In the genomic region with DNA sequence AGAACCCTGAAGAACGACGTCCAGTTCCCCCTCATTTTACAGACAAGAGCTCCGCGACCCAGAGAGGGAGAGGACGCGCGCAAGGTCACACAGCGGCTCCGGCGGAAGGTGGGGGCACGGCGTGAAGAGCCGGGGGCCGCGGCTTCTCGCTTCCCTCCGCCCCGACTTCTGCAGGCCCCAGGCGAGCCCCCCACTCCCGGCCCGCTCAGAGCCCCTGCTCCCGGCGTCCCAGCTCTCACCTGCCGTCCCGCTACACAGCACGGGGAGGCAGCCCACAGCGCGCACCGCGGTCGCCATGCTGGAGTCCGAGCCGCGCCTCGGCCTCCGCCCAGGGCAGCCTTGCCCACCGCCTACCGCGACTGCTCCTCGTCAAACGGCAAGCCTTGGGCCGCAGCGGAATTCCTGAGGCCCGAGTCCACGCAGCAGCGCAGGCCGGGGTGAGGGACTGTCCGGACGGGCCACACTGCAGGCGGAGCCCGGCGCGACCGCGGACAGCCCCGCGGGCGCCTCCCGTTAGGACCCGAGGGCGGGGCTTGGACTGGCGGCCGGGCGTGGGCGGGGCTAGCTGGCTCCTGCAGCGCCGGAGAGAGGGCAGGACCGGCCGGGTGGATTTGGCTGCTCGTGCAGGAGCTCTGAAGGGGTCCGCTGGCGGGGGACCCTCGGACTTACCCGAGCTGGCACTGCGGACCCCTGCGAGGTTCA, we compare ENCODE assay signal across 1 cellular context.
TF ChIP-seq lines count a peak whose summit lies in the region.

A gene (minus strand): TSS at position 314 of the 702 bp plus-strand sequence. CDS start 17 bp downstream, at position 297.

TF ChIP-seq in HepG2, 621 proteins besides CTCF, POLR2A, EP300 and RAD21 (continued from another document):
- TF ChIP-seq, protein P1, sequence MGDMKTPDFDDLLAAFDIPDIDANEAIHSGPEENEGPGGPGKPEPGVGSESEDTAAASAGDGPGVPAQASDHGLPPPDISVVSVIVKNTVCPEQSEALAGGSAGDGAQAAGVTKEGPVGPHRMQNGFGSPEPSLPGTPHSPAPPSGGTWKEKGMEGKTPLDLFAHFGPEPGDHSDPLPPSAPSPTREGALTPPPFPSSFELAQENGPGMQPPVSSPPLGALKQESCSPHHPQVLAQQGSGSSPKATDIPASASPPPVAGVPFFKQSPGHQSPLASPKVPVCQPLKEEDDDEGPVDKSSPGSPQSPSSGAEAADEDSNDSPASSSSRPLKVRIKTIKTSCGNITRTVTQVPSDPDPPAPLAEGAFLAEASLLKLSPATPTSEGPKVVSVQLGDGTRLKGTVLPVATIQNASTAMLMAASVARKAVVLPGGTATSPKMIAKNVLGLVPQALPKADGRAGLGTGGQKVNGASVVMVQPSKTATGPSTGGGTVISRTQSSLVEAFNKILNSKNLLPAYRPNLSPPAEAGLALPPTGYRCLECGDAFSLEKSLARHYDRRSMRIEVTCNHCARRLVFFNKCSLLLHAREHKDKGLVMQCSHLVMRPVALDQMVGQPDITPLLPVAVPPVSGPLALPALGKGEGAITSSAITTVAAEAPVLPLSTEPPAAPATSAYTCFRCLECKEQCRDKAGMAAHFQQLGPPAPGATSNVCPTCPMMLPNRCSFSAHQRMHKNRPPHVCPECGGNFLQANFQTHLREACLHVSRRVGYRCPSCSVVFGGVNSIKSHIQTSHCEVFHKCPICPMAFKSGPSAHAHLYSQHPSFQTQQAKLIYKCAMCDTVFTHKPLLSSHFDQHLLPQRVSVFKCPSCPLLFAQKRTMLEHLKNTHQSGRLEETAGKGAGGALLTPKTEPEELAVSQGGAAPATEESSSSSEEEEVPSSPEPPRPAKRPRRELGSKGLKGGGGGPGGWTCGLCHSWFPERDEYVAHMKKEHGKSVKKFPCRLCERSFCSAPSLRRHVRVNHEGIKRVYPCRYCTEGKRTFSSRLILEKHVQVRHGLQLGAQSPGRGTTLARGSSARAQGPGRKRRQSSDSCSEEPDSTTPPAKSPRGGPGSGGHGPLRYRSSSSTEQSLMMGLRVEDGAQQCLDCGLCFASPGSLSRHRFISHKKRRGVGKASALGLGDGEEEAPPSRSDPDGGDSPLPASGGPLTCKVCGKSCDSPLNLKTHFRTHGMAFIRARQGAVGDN (CRISPR knock-in tag; IDR thresholded peaks at IDR 0.05) = peak; percentile 96
- TF ChIP-seq ZNF556 (CRISPR knock-in tag; IDR thresholded peaks at IDR 0.05; ENCODE audit: borderline replicate concordance) (no peak; the same call in 1 of the 2 replicates), KLF6 (CRISPR knock-in tag; IDR thresholded peaks at IDR 0.05) (peak; percentile 85; the same call in 1 of the 2 replicates), TOPORS (CRISPR knock-in tag; IDR thresholded peaks at IDR 0.05) (peak; percentile 91)
- TF ChIP-seq, protein P2, sequence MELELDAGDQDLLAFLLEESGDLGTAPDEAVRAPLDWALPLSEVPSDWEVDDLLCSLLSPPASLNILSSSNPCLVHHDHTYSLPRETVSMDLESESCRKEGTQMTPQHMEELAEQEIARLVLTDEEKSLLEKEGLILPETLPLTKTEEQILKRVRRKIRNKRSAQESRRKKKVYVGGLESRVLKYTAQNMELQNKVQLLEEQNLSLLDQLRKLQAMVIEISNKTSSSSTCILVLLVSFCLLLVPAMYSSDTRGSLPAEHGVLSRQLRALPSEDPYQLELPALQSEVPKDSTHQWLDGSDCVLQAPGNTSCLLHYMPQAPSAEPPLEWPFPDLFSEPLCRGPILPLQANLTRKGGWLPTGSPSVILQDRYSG (CRISPR knock-in tag; IDR thresholded peaks at IDR 0.05) = peak; percentile 52; the same call in 1 of the 2 replicates
